In the genomic region with DNA sequence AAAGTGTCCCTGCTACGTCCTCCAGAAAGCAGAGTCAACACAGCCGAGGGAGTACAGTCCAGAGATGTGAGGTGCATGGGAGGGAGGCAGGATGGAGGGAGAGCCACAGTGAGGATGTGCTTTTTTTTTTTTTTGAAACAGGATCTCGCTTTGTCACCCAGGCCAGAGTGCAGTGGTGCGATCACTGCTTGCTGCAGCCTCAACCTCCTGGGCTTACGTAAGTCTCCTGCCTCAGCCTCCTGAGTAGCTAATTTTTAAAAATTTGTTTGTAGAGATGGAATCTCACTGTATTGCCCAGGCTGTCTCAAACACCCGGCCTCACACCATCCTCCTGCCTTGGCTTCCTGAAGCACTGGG, we compare ENCODE assay signal across 31 cellular contexts.
"Had no signal": no experiment of that assay in that cellular context is flagged by ENCODE, and none has a peak within 500 bp of the region (broad histone marks: within the 10 kb centered on the region; RNA-seq: fewer than 3 reads in every experiment).

No MANE protein-coding gene starts in this region.

- H3K4me3 ChIP-seq: esophagus squamous epithelium, hepatocyte, neural progenitor cell, right lobe of liver, skin epidermis, uterus had no signal

- H3K9me3 ChIP-seq: esophagus squamous epithelium, right lobe of liver, uterus had no signal

- H3K36me3 Mint-ChIP-seq: activated naive CD4-positive, alpha-beta T cell treated with anti-CD3 and anti-CD28 coated beads, Interleukin-2, amount 10 ng/mL, durations not matched to agents 7 days and 5 days; activated naive CD8-positive, alpha-beta T cell treated with anti-CD3 and anti-CD28 coated beads, Interleukin-2, amount 10 ng/mL, durations not matched to agents 7 days and 5 days; naive thymus-derived CD8-positive, alpha-beta T cell; neural progenitor cell; type B pancreatic cell; WTC11 had no signal

- H3K4me3 Mint-ChIP-seq: activated CD4-positive, alpha-beta memory T cell treated with anti-CD3 and anti-CD28 coated beads, Interleukin-2, amount 10 ng/mL, durations not matched to agents 7 days and 5 days; activated CD4-positive, alpha-beta T cell treated with anti-CD3 and anti-CD28 coated beads, Interleukin-2, amount 10 ng/mL, durations not matched to agents 7 days and 5 days; activated naive CD4-positive, alpha-beta T cell treated with anti-CD3 and anti-CD28 coated beads, Interleukin-2, amount 10 ng/mL, durations not matched to agents 7 days and 5 days; activated naive CD8-positive, alpha-beta T cell treated with anti-CD3 and anti-CD28 coated beads, Interleukin-2, amount 10 ng/mL, durations not matched to agents 7 days and 5 days; activated T-cell treated with anti-CD3 and anti-CD28 coated beads, Interleukin-2, amount 50 U/mL, for 24 hours; neural progenitor cell; stimulated activated naive CD8-positive, alpha-beta T cell treated with anti-CD3 and anti-CD28 coated beads, Interleukin-15, Interleukin-2, amounts not matched to agents 100 ng/mL and 50 ng/mL, for 24 hours; type B pancreatic cell; WTC11 had no signal

- H3K9ac ChIP-seq: neural progenitor cell had no signal

- H3K27me3 Mint-ChIP-seq: activated CD4-positive, alpha-beta memory T cell treated with anti-CD3 and anti-CD28 coated beads, Interleukin-2, amount 10 ng/mL, durations not matched to agents 7 days and 5 days; activated CD4-positive, alpha-beta T cell treated with anti-CD3 and anti-CD28 coated beads, Interleukin-2, amount 10 ng/mL, durations not matched to agents 7 days and 5 days; activated T-cell treated with anti-CD3 and anti-CD28 coated beads, Interleukin-2, amount 50 U/mL, for 24 hours; stimulated activated naive CD8-positive, alpha-beta T cell treated with anti-CD3 and anti-CD28 coated beads, Interleukin-15, Interleukin-2, amounts not matched to agents 100 ng/mL and 50 ng/mL, for 24 hours had no signal

- H3K36me3 ChIP-seq: esophagus squamous epithelium, neural progenitor cell, right lobe of liver, uterus had no signal

- H3K9me3 Mint-ChIP-seq: activated CD4-positive, alpha-beta memory T cell treated with anti-CD3 and anti-CD28 coated beads, Interleukin-2, amount 10 ng/mL, durations not matched to agents 7 days and 5 days; activated CD4-positive, alpha-beta T cell treated with anti-CD3 and anti-CD28 coated beads, Interleukin-2, amount 10 ng/mL, durations not matched to agents 7 days and 5 days; activated naive CD4-positive, alpha-beta T cell treated with anti-CD3 and anti-CD28 coated beads, Interleukin-2, amount 10 ng/mL, durations not matched to agents 7 days and 5 days; activated naive CD8-positive, alpha-beta T cell treated with anti-CD3 and anti-CD28 coated beads, Interleukin-2, amount 10 ng/mL, durations not matched to agents 7 days and 5 days; activated T-cell treated with anti-CD3 and anti-CD28 coated beads, Interleukin-2, amount 50 U/mL, for 24 hours; naive thymus-derived CD8-positive, alpha-beta T cell; neural progenitor cell; stimulated activated naive CD8-positive, alpha-beta T cell treated with anti-CD3 and anti-CD28 coated beads, Interleukin-15, Interleukin-2, amounts not matched to agents 100 ng/mL and 50 ng/mL, for 24 hours; type B pancreatic cell; WTC11 had no signal

- H3K4me1 ChIP-seq: uterus had no signal

- H3K27ac Mint-ChIP-seq: activated CD4-positive, alpha-beta memory T cell treated with anti-CD3 and anti-CD28 coated beads, Interleukin-2, amount 10 ng/mL, durations not matched to agents 7 days and 5 days; activated CD4-positive, alpha-beta T cell treated with anti-CD3 and anti-CD28 coated beads, Interleukin-2, amount 10 ng/mL, durations not matched to agents 7 days and 5 days; activated naive CD4-positive, alpha-beta T cell treated with anti-CD3 and anti-CD28 coated beads, Interleukin-2, amount 10 ng/mL, durations not matched to agents 7 days and 5 days; activated naive CD8-positive, alpha-beta T cell treated with anti-CD3 and anti-CD28 coated beads, Interleukin-2, amount 10 ng/mL, durations not matched to agents 7 days and 5 days; activated T-cell treated with anti-CD3 and anti-CD28 coated beads, Interleukin-2, amount 50 U/mL, for 24 hours; stimulated activated naive CD8-positive, alpha-beta T cell treated with anti-CD3 and anti-CD28 coated beads, Interleukin-15, Interleukin-2, amounts not matched to agents 100 ng/mL and 50 ng/mL, for 24 hours; type B pancreatic cell; WTC11 had no signal

- DNase-seq: activated CD4-positive, alpha-beta memory T cell treated with anti-CD3 and anti-CD28 coated beads, Interleukin-2, amount 10 ng/mL, durations not matched to agents 7 days and 5 days; activated CD4-positive, alpha-beta T cell treated with anti-CD3 and anti-CD28 coated beads for 1 hour; activated CD4-positive, alpha-beta T cell treated with anti-CD3 and anti-CD28 coated beads, Interleukin-2, amount 10 ng/mL, durations not matched to agents 7 days and 5 days; activated CD8-positive, alpha-beta memory T cell treated with anti-CD3 and anti-CD28 coated beads, Interleukin-2, amount 50 U/mL, for 48 hours; activated gamma-delta T cell; activated naive CD4-positive, alpha-beta T cell treated with anti-CD3 and anti-CD28 coated beads, Interleukin-2, amount 10 ng/mL, durations not matched to agents 7 days and 5 days; activated naive CD8-positive, alpha-beta T cell treated with anti-CD3 and anti-CD28 coated beads, Interleukin-2, amount 10 ng/mL, durations not matched to agents 7 days and 5 days; activated T-cell treated with anti-CD3 and anti-CD28 coated beads, Interleukin-2, amount 50 U/mL, for 24 hours; central memory CD4-positive, alpha-beta T cell; dermis blood vessel endothelial cell; effector CD4-positive, alpha-beta T cell; esophagus squamous epithelium; foreskin melanocyte; left colon; mammary epithelial cell; midbrain; naive thymus-derived CD8-positive, alpha-beta T cell; occipital lobe; stimulated activated CD4-positive, alpha-beta T cell treated with anti-CD3 and anti-CD28 coated beads, Interleukin-12 subunit alpha, Interleukin-12 subunit beta, amount 100 ng/mL, for 4 hours; stimulated activated CD4-positive, alpha-beta T cell treated with anti-CD3 and anti-CD28 coated beads, Interleukin-4, amount 100 ng/mL, for 1 hour; substantia nigra; T-helper 2 cell; uterus had no signal

- H3K27ac ChIP-seq: epithelial cell of prostate, esophagus squamous epithelium, hepatocyte, neural progenitor cell, right lobe of liver, uterus had no signal

- ATAC-seq: left colon; naive thymus-derived CD8-positive, alpha-beta T cell; right lobe of liver; WTC11 had no signal

- H3K4me1 Mint-ChIP-seq: WTC11 had no signal

- H3K27me3 ChIP-seq: esophagus squamous epithelium, hepatocyte, neural progenitor cell, right lobe of liver, uterus had no signal
